In genomic region chr3:110697961-110698360, GRCh38 we compare ENCODE assay signal across 22 cellular contexts.
DNase-seq lines count a peak whose midpoint lies in the region; ATAC-seq and TF ChIP-seq lines count a peak whose summit lies in the region.
"Had no signal": no experiment of that assay in that cellular context is flagged by ENCODE, and none has a peak within 500 bp of the region (broad histone marks: within the 10 kb centered on the region; RNA-seq: fewer than 3 reads in every experiment).

No MANE protein-coding gene starts in this region.

- peaks cover 21% of the 10 kb centered on the region for H3K36me3 Mint-ChIP-seq in WTC11
- H3K36me3 Mint-ChIP-seq in CD8-positive, alpha-beta T cell, result no peaks in the 10 kb centered on the region
- H3K36me3 Mint-ChIP-seq: activated naive CD4-positive, alpha-beta T cell treated with anti-CD3 and anti-CD28 coated beads, Interleukin-2, amount 50 U/mL, for 24 hours; IgD-negative memory B cell had no signal

- DNase-seq in EL, result peak; percentile 3
- DNase-seq in WTC11 (ENCODE audit: low spot score), result no peak
- peak; percentile 45 for DNase-seq in fibroblast of peridontal ligament (ENCODE audit: extremely low read depth)
- DNase-seq in osteoblast (ENCODE audit: insufficient read length, low spot score, missing footprints), result no peak
- DNase-seq in CD8-positive, alpha-beta T cell, result no peak
- DNase-seq: activated CD4-positive, alpha-beta T cell treated with anti-CD3 and anti-CD28 coated beads, Interleukin-2, amount 10 ng/mL, durations not matched to agents 24 days and 14 days; DMS79; effector memory CD8-positive, alpha-beta T cell; hippocampal formation; lower lobe of right lung; NCI-H2107; NCI-H510A; retina; stimulated activated CD4-positive, alpha-beta T cell treated with anti-CD3 and anti-CD28 coated beads, Interleukin-4, amount 100 ng/mL, for 4 hours; T-helper 17 cell; tibial artery had no signal

- CTCF ChIA-PET in WTC11 (lab: Charles Lee), result no interaction called here
- CTCF ChIA-PET in CD8-positive, alpha-beta T cell (lab: Charles Lee), result no interaction called here

- intact Hi-C loops in CD8-positive, alpha-beta T cell (cut with DNase I, micrococcal nuclease), result no loop called here

- H3K9me3 Mint-ChIP-seq in WTC11, result peaks cover 42% of the 10 kb centered on the region
- no peaks in the 10 kb centered on the region for H3K9me3 Mint-ChIP-seq in CD8-positive, alpha-beta T cell
- H3K9me3 Mint-ChIP-seq: activated CD4-positive, alpha-beta T cell treated with anti-CD3 and anti-CD28 coated beads, Interleukin-2, amount 10 ng/mL, durations not matched to agents 24 days and 14 days; effector memory CD8-positive, alpha-beta T cell; stimulated activated naive CD8-positive, alpha-beta T cell treated with anti-CD3 and anti-CD28 coated beads, Interleukin-15, Interleukin-2, amounts not matched to agents 100 ng/mL and 50 ng/mL, for 24 hours had no signal

- H3K27me3 Mint-ChIP-seq in WTC11 (ENCODE audit: low read depth), result no peaks in the 10 kb centered on the region
- no peaks in the 10 kb centered on the region for H3K27me3 Mint-ChIP-seq in CD8-positive, alpha-beta T cell (ENCODE audit: low read depth)
- H3K27me3 Mint-ChIP-seq: activated CD4-positive, alpha-beta T cell treated with anti-CD3 and anti-CD28 coated beads, Interleukin-2, amount 10 ng/mL, durations not matched to agents 24 days and 14 days; IgD-negative memory B cell; stimulated activated naive CD8-positive, alpha-beta T cell treated with anti-CD3 and anti-CD28 coated beads, Interleukin-15, Interleukin-2, amounts not matched to agents 100 ng/mL and 50 ng/mL, for 24 hours; T-helper 17 cell had no signal

- no peak overlapping the region for H3K27ac ChIP-seq in osteoblast (ENCODE audit: low read depth, low read length)
- no peak overlapping the region for H3K27ac ChIP-seq in CD8-positive, alpha-beta T cell (ENCODE audit: low read depth, low read length)
- H3K27ac ChIP-seq: lower lobe of right lung, tibial artery had no signal

- no peaks in the 10 kb centered on the region for H4K20me1 ChIP-seq in osteoblast (ENCODE audit: insufficient read depth, low read length)

- no peak overlapping the region for H3K4me3 ChIP-seq in osteoblast (ENCODE audit: insufficient read depth, low read length)
- H3K4me3 ChIP-seq in CD8-positive, alpha-beta T cell (ENCODE audit: low read depth, low read length), result no peak overlapping the region
- H3K4me3 ChIP-seq: lower lobe of right lung, tibial artery had no signal

- no peak overlapping the region for H3K4me3 Mint-ChIP-seq in WTC11
- H3K4me3 Mint-ChIP-seq in CD8-positive, alpha-beta T cell, result no peak overlapping the region
- H3K4me3 Mint-ChIP-seq: activated CD4-positive, alpha-beta T cell treated with anti-CD3 and anti-CD28 coated beads, Interleukin-2, amount 10 ng/mL, durations not matched to agents 24 days and 14 days; activated naive CD4-positive, alpha-beta T cell treated with anti-CD3 and anti-CD28 coated beads, Interleukin-2, amount 50 U/mL, for 24 hours; effector memory CD8-positive, alpha-beta T cell; IgD-negative memory B cell; stimulated activated naive CD8-positive, alpha-beta T cell treated with anti-CD3 and anti-CD28 coated beads, Interleukin-15, Interleukin-2, amounts not matched to agents 100 ng/mL and 50 ng/mL, for 24 hours; T-helper 17 cell had no signal

- H3K27ac Mint-ChIP-seq in WTC11, result no peak overlapping the region
- H3K27ac Mint-ChIP-seq in CD8-positive, alpha-beta T cell, result no peak overlapping the region
- H3K27ac Mint-ChIP-seq: activated CD4-positive, alpha-beta T cell treated with anti-CD3 and anti-CD28 coated beads, Interleukin-2, amount 10 ng/mL, durations not matched to agents 24 days and 14 days; activated naive CD4-positive, alpha-beta T cell treated with anti-CD3 and anti-CD28 coated beads, Interleukin-2, amount 50 U/mL, for 24 hours; effector memory CD8-positive, alpha-beta T cell; IgD-negative memory B cell; stimulated activated naive CD8-positive, alpha-beta T cell treated with anti-CD3 and anti-CD28 coated beads, Interleukin-15, Interleukin-2, amounts not matched to agents 100 ng/mL and 50 ng/mL, for 24 hours; T-helper 17 cell had no signal

- H3K79me2 ChIP-seq in osteoblast (ENCODE audit: insufficient read depth, low read length), result no peaks in the 10 kb centered on the region

- no peaks in the 10 kb centered on the region for H3K4me1 ChIP-seq in osteoblast (ENCODE audit: insufficient read depth, low read length)
- no peaks in the 10 kb centered on the region for H3K4me1 ChIP-seq in CD8-positive, alpha-beta T cell (ENCODE audit: insufficient read depth, low read length)
- H3K4me1 ChIP-seq: lower lobe of right lung, tibial artery had no signal

- no peaks in the 10 kb centered on the region for H3K9me3 ChIP-seq in osteoblast (ENCODE audit: low read depth, low read length)
- no peaks in the 10 kb centered on the region for H3K9me3 ChIP-seq in CD8-positive, alpha-beta T cell (ENCODE audit: low read length)
- H3K9me3 ChIP-seq: lower lobe of right lung had no signal

- ATAC-seq in WTC11 (no peak), HG03159 (IDR thresholded peaks at IDR 0.05; ENCODE audit: unreplicated experiment) (no peak), GM18873 (IDR thresholded peaks at IDR 0.05; ENCODE audit: low FRiP score, unreplicated experiment) (no peak), HG03095 (IDR thresholded peaks at IDR 0.05; ENCODE audit: unreplicated experiment) (no peak)
- no peak for ATAC-seq in CD8-positive, alpha-beta T cell
- ATAC-seq: effector memory CD8-positive, alpha-beta T cell; lower lobe of right lung; T-helper 17 cell had no signal

- POLR2A ChIA-PET in WTC11 (lab: Charles Lee), result no interaction called here
- POLR2A ChIA-PET in CD8-positive, alpha-beta T cell (lab: Charles Lee), result no interaction called here

- no peak overlapping the region for H3K4me2 ChIP-seq in osteoblast (ENCODE audit: insufficient read depth, low read length)

- TF ChIP-seq CTCF in WTC11 (IDR thresholded peaks at IDR 0.05), result no peak
- no peak for TF ChIP-seq CTCF in osteoblast (IDR thresholded peaks at IDR 0.05; ENCODE audit: extremely low read depth, low read depth, low read length)
- no peak for TF ChIP-seq CTCF in CD8-positive, alpha-beta T cell (IDR thresholded peaks at IDR 0.05)

- H3K27me3 ChIP-seq in osteoblast (ENCODE audit: insufficient read depth, low read length), result no peaks in the 10 kb centered on the region
- no peaks in the 10 kb centered on the region for H3K27me3 ChIP-seq in CD8-positive, alpha-beta T cell (ENCODE audit: insufficient read depth, low read length)
- H3K27me3 ChIP-seq: tibial artery had no signal

- H2AFZ ChIP-seq in osteoblast (ENCODE audit: low read length), result peak overlapping the region; percentile 70

- no peaks in the 10 kb centered on the region for H3K36me3 ChIP-seq in osteoblast (ENCODE audit: insufficient read depth, low read length)
- H3K36me3 ChIP-seq in CD8-positive, alpha-beta T cell (ENCODE audit: insufficient read depth, low read length), result no peaks in the 10 kb centered on the region
- H3K36me3 ChIP-seq: lower lobe of right lung, tibial artery had no signal

- peaks cover 10% of the 10 kb centered on the region for H3K4me1 Mint-ChIP-seq in WTC11
- H3K4me1 Mint-ChIP-seq in CD8-positive, alpha-beta T cell (ENCODE audit: low read depth), result no peaks in the 10 kb centered on the region
- H3K4me1 Mint-ChIP-seq: activated CD4-positive, alpha-beta T cell treated with anti-CD3 and anti-CD28 coated beads, Interleukin-2, amount 10 ng/mL, durations not matched to agents 24 days and 14 days; activated naive CD4-positive, alpha-beta T cell treated with anti-CD3 and anti-CD28 coated beads, Interleukin-2, amount 50 U/mL, for 24 hours; IgD-negative memory B cell; T-helper 17 cell had no signal

TF ChIP-seq in WTC11, 78 proteins besides CTCF, POLR2A, EP300 and RAD21:
- no peak for TF ChIP-seq NFATC4 (CRISPR knock-in tag; IDR thresholded peaks at IDR 0.05)
- TF ChIP-seq ZNF317 (CRISPR knock-in tag; IDR thresholded peaks at IDR 0.05; ENCODE audit: borderline replicate concordance, low read depth), result 0 out of 2 replicates have a peak, but pooled peaks have one; percentile 18

Comparison
In these comparisons a context has a peak if more than half of its experiments do, and no peak if none do; other contexts are left out.
1. DNase-seq: peak in EL (single experiment) and fibroblast of peridontal ligament (single experiment); none in WTC11 (single experiment), osteoblast (single experiment) and CD8-positive, alpha-beta T cell (0 of 7).